In genomic region chr2:111176388-111176787, GRCh38 we compare ENCODE assay signal across 17 cellular contexts.
"Had no signal": no experiment of that assay in that cellular context is flagged by ENCODE, and none has a peak within 500 bp of the region (broad histone marks: within the 10 kb centered on the region; RNA-seq: fewer than 3 reads in every experiment).

No MANE protein-coding gene starts in this region.

- H3K9me3 ChIP-seq: colonic mucosa, mucosa of descending colon, sigmoid colon, thoracic aorta had no signal

- DNase-seq: activated CD4-positive, alpha-beta memory T cell treated with anti-CD3 and anti-CD28 coated beads, Interleukin-2, amount 10 ng/mL, durations not matched to agents 7 days and 5 days; activated CD4-positive, alpha-beta T cell treated with anti-CD3 and anti-CD28 coated beads for 36 hours; activated CD8-positive, alpha-beta memory T cell treated with anti-CD3 and anti-CD28 coated beads, Interleukin-2, amount 50 U/mL, for 4 hours; caudate nucleus; colonic mucosa; effector memory CD8-positive, alpha-beta T cell; kidney glomerular epithelial cell; mucosa of descending colon; naive thymus-derived CD8-positive, alpha-beta T cell; occipital lobe; sigmoid colon; stimulated activated CD4-positive, alpha-beta T cell treated with anti-CD3 and anti-CD28 coated beads, Interleukin-12 subunit alpha, Interleukin-12 subunit beta, amount 100 ng/mL, for 4 hours; T-helper 1 cell; WERI-Rb-1 had no signal

- H3K4me1 Mint-ChIP-seq: activated CD4-positive, alpha-beta memory T cell treated with anti-CD3 and anti-CD28 coated beads, Interleukin-2, amount 10 ng/mL, durations not matched to agents 7 days and 5 days; activated CD4-positive, alpha-beta T cell treated with anti-CD3 and anti-CD28 coated beads for 36 hours had no signal

- H3K4me3 Mint-ChIP-seq: activated CD4-positive, alpha-beta memory T cell treated with anti-CD3 and anti-CD28 coated beads, Interleukin-2, amount 10 ng/mL, durations not matched to agents 7 days and 5 days; activated CD4-positive, alpha-beta T cell treated with anti-CD3 and anti-CD28 coated beads for 36 hours; effector memory CD8-positive, alpha-beta T cell; naive thymus-derived CD8-positive, alpha-beta T cell; stimulated activated naive CD8-positive, alpha-beta T cell treated with anti-CD3 and anti-CD28 coated beads, Interleukin-15, Interleukin-2, amounts not matched to agents 100 ng/mL and 50 ng/mL, for 24 hours had no signal

- H3K4me3 ChIP-seq: colonic mucosa, hepatocyte, mucosa of descending colon, sigmoid colon, thoracic aorta had no signal

- H3K9me3 Mint-ChIP-seq: activated CD4-positive, alpha-beta memory T cell treated with anti-CD3 and anti-CD28 coated beads, Interleukin-2, amount 10 ng/mL, durations not matched to agents 7 days and 5 days; effector memory CD8-positive, alpha-beta T cell; naive thymus-derived CD8-positive, alpha-beta T cell; stimulated activated naive CD8-positive, alpha-beta T cell treated with anti-CD3 and anti-CD28 coated beads, Interleukin-15, Interleukin-2, amounts not matched to agents 100 ng/mL and 50 ng/mL, for 24 hours had no signal

- H3K27ac ChIP-seq: colonic mucosa, hepatocyte, sigmoid colon, thoracic aorta, WERI-Rb-1 had no signal

- H3K27ac Mint-ChIP-seq: activated CD4-positive, alpha-beta memory T cell treated with anti-CD3 and anti-CD28 coated beads, Interleukin-2, amount 10 ng/mL, durations not matched to agents 7 days and 5 days; activated CD4-positive, alpha-beta T cell treated with anti-CD3 and anti-CD28 coated beads for 36 hours; effector memory CD8-positive, alpha-beta T cell; stimulated activated naive CD8-positive, alpha-beta T cell treated with anti-CD3 and anti-CD28 coated beads, Interleukin-15, Interleukin-2, amounts not matched to agents 100 ng/mL and 50 ng/mL, for 24 hours had no signal

- ATAC-seq: activated CD4-positive, alpha-beta T cell treated with anti-CD3 and anti-CD28 coated beads for 36 hours; effector memory CD8-positive, alpha-beta T cell; mucosa of descending colon; naive thymus-derived CD8-positive, alpha-beta T cell had no signal

- H3K36me3 ChIP-seq: colonic mucosa, sigmoid colon, thoracic aorta, WERI-Rb-1 had no signal

- H3K27me3 ChIP-seq: colonic mucosa, hepatocyte had no signal

- H3K36me3 Mint-ChIP-seq: naive thymus-derived CD8-positive, alpha-beta T cell had no signal
